In the genomic region with DNA sequence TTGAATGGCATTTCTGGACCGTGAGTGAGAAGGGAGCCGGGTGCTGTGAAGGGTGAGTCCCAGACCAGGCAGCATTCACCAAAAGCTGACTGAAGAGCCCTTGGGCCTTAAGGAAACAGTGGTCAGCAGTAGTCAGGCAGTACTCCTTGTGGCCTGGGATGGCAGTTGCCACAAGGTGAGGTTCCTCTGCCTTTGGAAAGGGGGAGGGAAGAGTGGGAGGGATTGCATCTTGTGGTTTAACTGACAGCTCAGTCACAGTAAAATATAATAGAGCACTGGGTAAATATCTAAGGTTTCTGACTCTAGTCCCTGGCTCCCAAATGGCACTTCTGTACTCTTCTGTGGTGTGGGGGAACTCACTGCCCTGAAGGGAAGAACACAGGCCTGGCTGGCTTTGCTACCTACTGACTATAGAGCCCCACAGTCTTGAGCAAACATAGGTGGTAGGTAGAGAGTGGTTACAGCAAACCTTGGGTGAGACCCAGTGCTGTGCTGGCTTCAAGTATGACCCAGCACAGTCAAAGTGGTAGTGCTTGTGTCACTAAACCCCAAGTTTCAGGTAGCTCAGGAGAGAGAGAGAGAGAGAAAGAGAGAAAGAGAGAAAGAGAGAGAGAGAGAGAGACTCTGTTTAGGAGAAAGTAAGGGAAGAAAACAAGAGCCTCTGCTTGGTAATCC, we compare ENCODE assay signal across 23 cellular contexts.
DNase-seq lines count a peak whose midpoint lies in the region; ATAC-seq and TF ChIP-seq lines count a peak whose summit lies in the region.
"Had no signal": no experiment of that assay in that cellular context is flagged by ENCODE, and none has a peak within 500 bp of the region (broad histone marks: within the 10 kb centered on the region; RNA-seq: fewer than 3 reads in every experiment).

No MANE protein-coding gene starts in this region.

- no peak overlapping the region for H3K4me3 ChIP-seq in NB4 (ENCODE audit: low read depth, low read length)
- H3K4me3 ChIP-seq: gastrocnemius medialis, GM23338, upper lobe of left lung had no signal

- peak overlapping the region; percentile 73 for H3K27ac Mint-ChIP-seq in activated naive CD8-positive, alpha-beta T cell treated with anti-CD3 and anti-CD28 coated beads, Interleukin-2, amount 10 ng/mL, durations not matched to agents 7 days and 5 days
- H3K27ac Mint-ChIP-seq in activated naive CD8-positive, alpha-beta T cell treated with anti-CD3 and anti-CD28 coated beads for 36 hours: no peak overlapping the region
- peak overlapping the region; percentile 94 for H3K27ac Mint-ChIP-seq in activated T-helper 17 cell treated with anti-CD3 and anti-CD28 coated beads, Interleukin-2, amount 50 U/mL, for 72 hours
- H3K27ac Mint-ChIP-seq: CD14-positive monocyte, GM23338, nephron had no signal

- no peak for TF ChIP-seq CTCF in NB4 (IDR thresholded peaks at IDR 0.05; ENCODE audit: low read depth, low read length)

- no peak overlapping the region for H3K4me3 Mint-ChIP-seq in activated naive CD8-positive, alpha-beta T cell treated with anti-CD3 and anti-CD28 coated beads, Interleukin-2, amount 10 ng/mL, durations not matched to agents 7 days and 5 days
- no peak overlapping the region for H3K4me3 Mint-ChIP-seq in activated naive CD8-positive, alpha-beta T cell treated with anti-CD3 and anti-CD28 coated beads for 36 hours
- H3K4me3 Mint-ChIP-seq in activated T-helper 17 cell treated with anti-CD3 and anti-CD28 coated beads, Interleukin-2, amount 50 U/mL, for 72 hours: peak overlapping the region; percentile 74
- H3K4me3 Mint-ChIP-seq: CD14-positive monocyte, GM23338, nephron had no signal

- peaks cover 4% of the 10 kb centered on the region for H3K27me3 Mint-ChIP-seq in activated naive CD8-positive, alpha-beta T cell treated with anti-CD3 and anti-CD28 coated beads, Interleukin-2, amount 10 ng/mL, durations not matched to agents 7 days and 5 days
- H3K27me3 Mint-ChIP-seq in activated naive CD8-positive, alpha-beta T cell treated with anti-CD3 and anti-CD28 coated beads for 36 hours: peaks cover 3% of the 10 kb centered on the region
- H3K27me3 Mint-ChIP-seq in activated T-helper 17 cell treated with anti-CD3 and anti-CD28 coated beads, Interleukin-2, amount 50 U/mL, for 72 hours: no peaks in the 10 kb centered on the region

- H3K36me3 Mint-ChIP-seq in activated naive CD8-positive, alpha-beta T cell treated with anti-CD3 and anti-CD28 coated beads, Interleukin-2, amount 10 ng/mL, durations not matched to agents 7 days and 5 days: peaks cover 3% of the 10 kb centered on the region
- H3K36me3 Mint-ChIP-seq in activated naive CD8-positive, alpha-beta T cell treated with anti-CD3 and anti-CD28 coated beads for 36 hours: peaks cover 7% of the 10 kb centered on the region
- peaks cover 6% of the 10 kb centered on the region for H3K36me3 Mint-ChIP-seq in activated T-helper 17 cell treated with anti-CD3 and anti-CD28 coated beads, Interleukin-2, amount 50 U/mL, for 72 hours (ENCODE audit: low read depth)
- H3K36me3 Mint-ChIP-seq: CD14-positive monocyte had no signal

- POLR2A ChIA-PET in activated naive CD8-positive, alpha-beta T cell treated with anti-CD3 and anti-CD28 coated beads, Interleukin-2, amount 10 ng/mL, durations not matched to agents 7 days and 5 days (lab: Charles Lee): interaction anchor here (1.2 kb wide), 1 partner anchor 321 kb away, joined by 3 read pairs; no protein-coding TSS in a partner anchor

- no peak for ATAC-seq in activated naive CD8-positive, alpha-beta T cell treated with anti-CD3 and anti-CD28 coated beads, Interleukin-2, amount 10 ng/mL, durations not matched to agents 7 days and 5 days (ENCODE audit: low read depth)
- peak; percentile 93 for ATAC-seq in activated T-helper 17 cell treated with anti-CD3 and anti-CD28 coated beads, Interleukin-2, amount 50 U/mL, for 72 hours (replicated peaks)
- ATAC-seq in GM19395 (IDR thresholded peaks at IDR 0.05; ENCODE audit: unreplicated experiment) (no peak), HG03139 (IDR thresholded peaks at IDR 0.05; ENCODE audit: unreplicated experiment) (no peak)
- ATAC-seq: gastrocnemius medialis, GM23338, left cardiac atrium, Panc1 had no signal

- peaks cover 4% of the 10 kb centered on the region for H3K9me3 Mint-ChIP-seq in activated naive CD8-positive, alpha-beta T cell treated with anti-CD3 and anti-CD28 coated beads, Interleukin-2, amount 10 ng/mL, durations not matched to agents 7 days and 5 days
- peaks cover 9% of the 10 kb centered on the region for H3K9me3 Mint-ChIP-seq in activated naive CD8-positive, alpha-beta T cell treated with anti-CD3 and anti-CD28 coated beads for 36 hours
- peaks cover 4% of the 10 kb centered on the region for H3K9me3 Mint-ChIP-seq in activated T-helper 17 cell treated with anti-CD3 and anti-CD28 coated beads, Interleukin-2, amount 50 U/mL, for 72 hours

- peaks cover 5% of the 10 kb centered on the region for H3K4me1 Mint-ChIP-seq in activated naive CD8-positive, alpha-beta T cell treated with anti-CD3 and anti-CD28 coated beads, Interleukin-2, amount 10 ng/mL, durations not matched to agents 7 days and 5 days
- H3K4me1 Mint-ChIP-seq in activated naive CD8-positive, alpha-beta T cell treated with anti-CD3 and anti-CD28 coated beads for 36 hours: peaks cover 8% of the 10 kb centered on the region
- peaks cover 6% of the 10 kb centered on the region for H3K4me1 Mint-ChIP-seq in activated T-helper 17 cell treated with anti-CD3 and anti-CD28 coated beads, Interleukin-2, amount 50 U/mL, for 72 hours
- H3K4me1 Mint-ChIP-seq: CD14-positive monocyte, nephron had no signal

- TF ChIP-seq POLR2A in NB4 (IDR thresholded peaks at IDR 0.05; ENCODE audit: extremely low read depth, insufficient read length): no peak

- DNase-seq in activated naive CD8-positive, alpha-beta T cell treated with anti-CD3 and anti-CD28 coated beads, Interleukin-2, amount 10 ng/mL, durations not matched to agents 7 days and 5 days: no peak
- no peak for DNase-seq in activated naive CD8-positive, alpha-beta T cell treated with anti-CD3 and anti-CD28 coated beads for 36 hours
- DNase-seq in NB4 (ENCODE audit: low read depth): peak; percentile 59
- DNase-seq in effector CD4-positive, alpha-beta T cell: no peak
- DNase-seq: gastrocnemius medialis, hippocampal formation, left cardiac atrium, NCI-H1417, NCI-H2029 treated with DMSO at 0.1 percent for 48 hours, NCI-H2227 treated with DMSO at 0.1 percent for 48 hours, NCI-H526 treated with DMSO at 0.1 percent for 48 hours, SHP77 treated with DMSO at 0.1 percent for 48 hours, substantia nigra, T-helper 9 cell, upper lobe of left lung, WERI-Rb-1 had no signal
